ENCODE assay signal across 1 cellular context in the genomic region with DNA sequence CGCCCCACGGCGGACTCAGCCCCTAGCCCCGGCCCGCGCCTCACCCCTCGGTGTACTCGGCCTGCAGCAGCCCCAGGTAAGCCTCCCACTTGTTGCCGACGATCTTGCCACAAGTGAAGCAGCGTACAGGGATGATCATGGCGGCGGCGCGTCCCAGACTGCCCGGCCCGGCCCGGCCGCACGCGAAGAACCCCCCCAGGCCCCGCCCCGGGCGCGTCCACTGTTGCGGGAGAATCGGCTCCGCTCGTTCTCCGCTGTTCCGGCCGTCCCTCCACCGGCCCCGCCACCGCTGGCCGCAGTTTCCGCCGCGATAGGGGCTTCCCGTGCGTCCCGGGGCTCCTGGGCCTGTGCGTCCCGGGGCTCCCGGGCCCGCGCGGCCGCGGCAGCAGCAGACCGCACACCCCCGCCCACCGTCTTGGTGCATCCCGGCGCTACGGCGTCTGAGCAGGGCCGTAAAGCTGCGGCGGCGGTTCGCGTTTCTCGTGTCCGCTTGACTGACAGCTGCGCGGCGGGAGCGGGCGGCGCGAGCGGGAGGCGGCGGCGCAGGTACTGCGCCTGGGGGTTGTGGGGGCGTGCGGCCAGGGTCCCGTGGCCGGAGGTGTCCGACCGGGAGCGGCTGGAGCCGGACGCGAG.
TF ChIP-seq lines count a peak whose summit lies in the region.

A gene (minus strand): TSS at position 160 of the 633 bp plus-strand sequence. CDS start 21 bp downstream, at position 139.
A gene with protein sequence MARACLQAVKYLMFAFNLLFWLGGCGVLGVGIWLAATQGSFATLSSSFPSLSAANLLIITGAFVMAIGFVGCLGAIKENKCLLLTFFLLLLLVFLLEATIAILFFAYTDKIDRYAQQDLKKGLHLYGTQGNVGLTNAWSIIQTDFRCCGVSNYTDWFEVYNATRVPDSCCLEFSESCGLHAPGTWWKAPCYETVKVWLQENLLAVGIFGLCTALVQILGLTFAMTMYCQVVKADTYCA (plus strand): TSS at position 483 of the 633 bp plus-strand sequence. CDS start 7,453 bp downstream, outside the sequence.

TF ChIP-seq in K562, 482 proteins besides CTCF, POLR2A, EP300 and RAD21 (continued from another document):
- TF ChIP-seq, protein P1, sequence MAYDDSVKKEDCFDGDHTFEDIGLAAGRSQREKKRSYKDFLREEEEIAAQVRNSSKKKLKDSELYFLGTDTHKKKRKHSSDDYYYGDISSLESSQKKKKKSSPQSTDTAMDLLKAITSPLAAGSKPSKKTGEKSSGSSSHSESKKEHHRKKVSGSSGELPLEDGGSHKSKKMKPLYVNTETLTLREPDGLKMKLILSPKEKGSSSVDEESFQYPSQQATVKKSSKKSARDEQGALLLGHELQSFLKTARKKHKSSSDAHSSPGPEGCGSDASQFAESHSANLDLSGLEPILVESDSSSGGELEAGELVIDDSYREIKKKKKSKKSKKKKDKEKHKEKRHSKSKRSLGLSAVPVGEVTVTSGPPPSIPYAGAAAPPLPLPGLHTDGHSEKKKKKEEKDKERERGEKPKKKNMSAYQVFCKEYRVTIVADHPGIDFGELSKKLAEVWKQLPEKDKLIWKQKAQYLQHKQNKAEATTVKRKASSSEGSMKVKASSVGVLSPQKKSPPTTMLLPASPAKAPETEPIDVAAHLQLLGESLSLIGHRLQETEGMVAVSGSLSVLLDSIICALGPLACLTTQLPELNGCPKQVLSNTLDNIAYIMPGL (CRISPR knock-in tag; IDR thresholded peaks at IDR 0.05): peak; percentile 96
- TF ChIP-seq SIN3A (IDR thresholded peaks at IDR 0.05; ENCODE audit: borderline replicate concordance in 2 of 2, control insufficient read depth in 1 of 2, low read depth in 2 of 2, low read length in 2 of 2) (peak; percentile 91 to 99; a peak in 3 of 4 replicates), DIDO1 (tag; IDR thresholded peaks at IDR 0.05; ENCODE audit: low read depth) (no peak), FOXK2 (conservative IDR thresholded peaks at IDR 0.05 in 1 of 2, IDR thresholded peaks at IDR 0.05 in 1 of 2; ENCODE audit: low read depth in 2 of 2) (peak in 1 of 2 experiments; percentile 98; a peak in 2 of 4 replicates), LARP7 (IDR thresholded peaks at IDR 0.05) (no peak), XRCC4 (IDR thresholded peaks at IDR 0.05; ENCODE audit: extremely low read depth, insufficient read depth, insufficient read length) (no peak), RBBP5 (IDR thresholded peaks at IDR 0.05; ENCODE audit: borderline replicate concordance, insufficient read depth, low read length, poor library complexity, severe bottlenecking) (peak; percentile 81), ATF1 (CRISPR knock-in tag; IDR thresholded peaks at IDR 0.05) (no peak), ATF1 (tag; IDR thresholded peaks at IDR 0.05) (peak; percentile 83), SMAD1 (IDR thresholded peaks at IDR 0.05; ENCODE audit: low read depth, low read length, partially characterized antibody) (peak; percentile 33), TAF7 (tag; IDR thresholded peaks at IDR 0.05) (peak; percentile 53; the same call in 1 of the 2 replicates), SNRNP70 (optimal IDR thresholded peaks at IDR 0.05; ENCODE audit: low read depth, low read length) (no peak), PHF21A (IDR thresholded peaks at IDR 0.05; ENCODE audit: borderline replicate concordance, low read depth) (no peak), GTF2E2 (tag; IDR thresholded peaks at IDR 0.05) (0 out of 2 replicates have a peak, but pooled peaks have one; percentile 52), FUS (optimal IDR thresholded peaks at IDR 0.05; ENCODE audit: low read depth, low read length) (peak; percentile 65), GABPA (tag; conservative IDR thresholded peaks at IDR 0.05; ENCODE audit: low read depth) (peak; percentile 48; the same call in 1 of the 2 replicates), POLR2B (IDR thresholded peaks at IDR 0.05; ENCODE audit: low read depth, partially characterized antibody) (peak; percentile 88), SAFB (IDR thresholded peaks at IDR 0.05; ENCODE audit: borderline replicate concordance, low read depth, low read length) (peak; percentile 40; the same call in 1 of the 2 replicates), CHD1 (IDR thresholded peaks at IDR 0.05; ENCODE audit: low read length) (no peak), GABPB2 (CRISPR knock-in tag; conservative IDR thresholded peaks at IDR 0.05) (no peak), MCM7 (IDR thresholded peaks at IDR 0.05) (no peak), EGR1 (conservative IDR thresholded peaks at IDR 0.05) (peak; percentile 71), ZNF232 (CRISPR knock-in tag; IDR thresholded peaks at IDR 0.05) (no peak), EP400 (IDR thresholded peaks at IDR 0.05) (peak; percentile 48; the same call in 1 of the 2 replicates), NCOR1 (IDR thresholded peaks at IDR 0.05) (0 out of 2 replicates have a peak, but pooled peaks have one; percentile 18), CBX1 (IDR thresholded peaks at IDR 0.05; ENCODE audit: low read depth) (peak; percentile 75; the same call in 1 of the 2 replicates)
- TF ChIP-seq, protein P2, sequence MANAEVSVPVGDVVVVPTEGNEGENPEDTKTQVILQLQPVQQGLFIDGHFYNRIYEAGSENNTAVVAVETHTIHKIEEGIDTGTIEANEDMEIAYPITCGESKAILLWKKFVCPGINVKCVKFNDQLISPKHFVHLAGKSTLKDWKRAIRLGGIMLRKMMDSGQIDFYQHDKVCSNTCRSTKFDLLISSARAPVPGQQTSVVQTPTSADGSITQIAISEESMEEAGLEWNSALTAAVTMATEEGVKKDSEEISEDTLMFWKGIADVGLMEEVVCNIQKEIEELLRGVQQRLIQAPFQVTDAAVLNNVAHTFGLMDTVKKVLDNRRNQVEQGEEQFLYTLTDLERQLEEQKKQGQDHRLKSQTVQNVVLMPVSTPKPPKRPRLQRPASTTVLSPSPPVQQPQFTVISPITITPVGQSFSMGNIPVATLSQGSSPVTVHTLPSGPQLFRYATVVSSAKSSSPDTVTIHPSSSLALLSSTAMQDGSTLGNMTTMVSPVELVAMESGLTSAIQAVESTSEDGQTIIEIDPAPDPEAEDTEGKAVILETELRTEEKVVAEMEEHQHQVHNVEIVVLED (CRISPR knock-in tag; IDR thresholded peaks at IDR 0.05): peak; percentile 58
- TF ChIP-seq, protein P3, sequence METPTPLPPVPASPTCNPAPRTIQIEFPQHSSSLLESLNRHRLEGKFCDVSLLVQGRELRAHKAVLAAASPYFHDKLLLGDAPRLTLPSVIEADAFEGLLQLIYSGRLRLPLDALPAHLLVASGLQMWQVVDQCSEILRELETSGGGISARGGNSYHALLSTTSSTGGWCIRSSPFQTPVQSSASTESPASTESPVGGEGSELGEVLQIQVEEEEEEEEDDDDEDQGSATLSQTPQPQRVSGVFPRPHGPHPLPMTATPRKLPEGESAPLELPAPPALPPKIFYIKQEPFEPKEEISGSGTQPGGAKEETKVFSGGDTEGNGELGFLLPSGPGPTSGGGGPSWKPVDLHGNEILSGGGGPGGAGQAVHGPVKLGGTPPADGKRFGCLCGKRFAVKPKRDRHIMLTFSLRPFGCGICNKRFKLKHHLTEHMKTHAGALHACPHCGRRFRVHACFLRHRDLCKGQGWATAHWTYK (CRISPR knock-in tag; IDR thresholded peaks at IDR 0.05): peak; percentile 92
- TF ChIP-seq, protein P4, sequence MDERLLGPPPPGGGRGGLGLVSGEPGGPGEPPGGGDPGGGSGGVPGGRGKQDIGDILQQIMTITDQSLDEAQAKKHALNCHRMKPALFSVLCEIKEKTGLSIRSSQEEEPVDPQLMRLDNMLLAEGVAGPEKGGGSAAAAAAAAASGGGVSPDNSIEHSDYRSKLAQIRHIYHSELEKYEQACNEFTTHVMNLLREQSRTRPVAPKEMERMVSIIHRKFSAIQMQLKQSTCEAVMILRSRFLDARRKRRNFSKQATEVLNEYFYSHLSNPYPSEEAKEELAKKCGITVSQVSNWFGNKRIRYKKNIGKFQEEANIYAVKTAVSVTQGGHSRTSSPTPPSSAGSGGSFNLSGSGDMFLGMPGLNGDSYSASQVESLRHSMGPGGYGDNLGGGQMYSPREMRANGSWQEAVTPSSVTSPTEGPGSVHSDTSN (CRISPR knock-in tag; IDR thresholded peaks at IDR 0.05; ENCODE audit: low read depth): peak; percentile 90
- TF ChIP-seq, protein P4 (tag; conservative IDR thresholded peaks at IDR 0.05; ENCODE audit: low read depth): no peak
- TF ChIP-seq, protein P5, sequence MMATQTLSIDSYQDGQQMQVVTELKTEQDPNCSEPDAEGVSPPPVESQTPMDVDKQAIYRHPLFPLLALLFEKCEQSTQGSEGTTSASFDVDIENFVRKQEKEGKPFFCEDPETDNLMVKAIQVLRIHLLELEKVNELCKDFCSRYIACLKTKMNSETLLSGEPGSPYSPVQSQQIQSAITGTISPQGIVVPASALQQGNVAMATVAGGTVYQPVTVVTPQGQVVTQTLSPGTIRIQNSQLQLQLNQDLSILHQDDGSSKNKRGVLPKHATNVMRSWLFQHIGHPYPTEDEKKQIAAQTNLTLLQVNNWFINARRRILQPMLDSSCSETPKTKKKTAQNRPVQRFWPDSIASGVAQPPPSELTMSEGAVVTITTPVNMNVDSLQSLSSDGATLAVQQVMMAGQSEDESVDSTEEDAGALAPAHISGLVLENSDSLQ (IDR thresholded peaks at IDR 0.05): peak; percentile 97
- TF ChIP-seq, protein P6, sequence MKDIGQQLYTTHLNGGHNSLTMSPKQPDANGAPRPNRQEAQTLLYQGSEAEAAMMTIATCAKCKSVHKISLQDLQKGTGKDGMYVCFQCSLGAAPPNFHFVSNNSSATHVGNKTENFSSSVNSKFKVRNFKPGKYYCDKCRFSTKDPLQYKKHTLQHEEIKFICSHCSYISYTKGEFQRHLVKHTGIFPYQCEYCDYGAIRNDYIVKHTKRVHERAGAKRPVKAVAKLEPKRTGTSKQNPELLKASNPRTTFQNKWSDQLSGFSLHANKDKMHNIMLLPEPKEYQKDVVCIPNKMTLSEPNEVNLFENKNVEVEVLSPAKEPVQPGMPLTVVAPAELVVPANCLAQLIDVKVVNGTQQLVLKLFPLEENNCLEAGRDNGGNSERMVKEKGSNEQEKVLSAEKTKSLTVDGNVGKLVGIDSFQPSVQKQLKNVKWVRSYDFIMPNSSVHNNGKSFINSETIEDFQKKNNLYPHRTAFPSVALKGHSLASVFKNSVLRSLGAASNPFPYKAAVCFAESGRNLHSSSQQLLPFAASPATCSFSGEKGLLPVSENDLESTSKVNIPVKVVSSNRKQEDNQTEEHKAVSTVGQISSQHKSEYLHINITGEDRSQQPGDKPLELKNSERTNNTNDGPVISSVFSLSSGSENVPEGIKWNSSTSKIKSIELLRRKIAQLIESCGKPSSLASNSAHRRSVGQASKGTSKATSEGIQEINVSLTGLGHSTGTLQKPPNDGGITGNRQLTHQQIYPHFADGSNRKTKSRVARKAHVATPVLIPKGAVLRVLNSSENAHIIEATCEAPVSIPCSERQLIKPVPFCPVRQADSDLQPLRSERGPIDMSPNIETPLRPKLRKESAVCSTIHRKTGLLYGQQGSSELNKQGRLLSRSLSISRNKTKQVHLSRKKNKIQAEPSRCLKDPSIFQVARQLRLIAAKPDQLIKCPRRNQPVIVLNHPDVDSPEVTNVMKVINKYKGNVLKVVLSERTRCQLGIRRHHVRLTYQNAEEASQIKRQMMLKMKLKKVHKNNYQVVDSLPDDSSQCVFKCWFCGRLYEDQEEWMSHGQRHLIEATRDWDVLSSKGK (CRISPR knock-in tag; IDR thresholded peaks at IDR 0.05): no peak
